1 cellular context compared by ENCODE assay signal in the genomic region with DNA sequence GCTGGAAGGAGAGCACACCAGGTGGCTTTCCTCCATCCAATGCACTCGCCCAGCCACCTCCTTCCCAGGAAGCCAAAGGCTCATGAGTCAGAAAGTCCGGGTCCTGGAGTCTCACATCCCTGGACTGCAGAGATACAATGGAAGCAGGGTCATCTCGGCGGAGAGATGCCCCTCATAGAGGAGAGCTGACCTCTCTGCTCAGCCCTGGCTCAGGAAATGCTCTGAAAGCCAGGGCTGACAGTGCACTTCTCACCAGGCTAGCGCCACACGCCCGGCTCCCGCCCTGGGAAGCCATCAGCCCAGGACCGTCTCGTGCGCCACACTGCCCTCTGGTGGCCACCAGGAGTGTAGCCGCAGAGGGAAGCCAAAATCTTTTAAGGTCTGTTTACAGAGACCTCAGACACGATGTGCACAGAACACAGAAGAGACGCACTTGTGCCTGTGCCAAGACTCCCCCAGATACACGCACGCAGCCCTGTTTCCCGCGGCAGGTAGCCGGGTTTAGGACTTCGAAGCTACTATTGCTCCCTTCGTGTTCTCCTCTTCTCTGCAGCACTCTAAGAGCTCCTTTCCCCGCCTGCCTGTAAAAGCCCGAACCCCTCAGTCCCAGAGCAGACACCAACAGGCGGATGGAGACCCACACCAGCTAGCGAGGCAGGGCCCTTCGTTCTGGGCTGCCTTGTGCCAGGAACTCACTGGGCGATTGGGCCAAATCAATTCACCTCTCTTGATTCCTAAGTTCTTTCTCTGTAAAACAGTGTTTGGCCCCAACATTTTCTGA.
TF ChIP-seq lines count a peak whose summit lies in the region.

No MANE protein-coding gene starts in this region.

TF ChIP-seq in GM23338, 12 proteins besides CTCF, POLR2A, EP300 and RAD21:
- TF ChIP-seq, protein P1, sequence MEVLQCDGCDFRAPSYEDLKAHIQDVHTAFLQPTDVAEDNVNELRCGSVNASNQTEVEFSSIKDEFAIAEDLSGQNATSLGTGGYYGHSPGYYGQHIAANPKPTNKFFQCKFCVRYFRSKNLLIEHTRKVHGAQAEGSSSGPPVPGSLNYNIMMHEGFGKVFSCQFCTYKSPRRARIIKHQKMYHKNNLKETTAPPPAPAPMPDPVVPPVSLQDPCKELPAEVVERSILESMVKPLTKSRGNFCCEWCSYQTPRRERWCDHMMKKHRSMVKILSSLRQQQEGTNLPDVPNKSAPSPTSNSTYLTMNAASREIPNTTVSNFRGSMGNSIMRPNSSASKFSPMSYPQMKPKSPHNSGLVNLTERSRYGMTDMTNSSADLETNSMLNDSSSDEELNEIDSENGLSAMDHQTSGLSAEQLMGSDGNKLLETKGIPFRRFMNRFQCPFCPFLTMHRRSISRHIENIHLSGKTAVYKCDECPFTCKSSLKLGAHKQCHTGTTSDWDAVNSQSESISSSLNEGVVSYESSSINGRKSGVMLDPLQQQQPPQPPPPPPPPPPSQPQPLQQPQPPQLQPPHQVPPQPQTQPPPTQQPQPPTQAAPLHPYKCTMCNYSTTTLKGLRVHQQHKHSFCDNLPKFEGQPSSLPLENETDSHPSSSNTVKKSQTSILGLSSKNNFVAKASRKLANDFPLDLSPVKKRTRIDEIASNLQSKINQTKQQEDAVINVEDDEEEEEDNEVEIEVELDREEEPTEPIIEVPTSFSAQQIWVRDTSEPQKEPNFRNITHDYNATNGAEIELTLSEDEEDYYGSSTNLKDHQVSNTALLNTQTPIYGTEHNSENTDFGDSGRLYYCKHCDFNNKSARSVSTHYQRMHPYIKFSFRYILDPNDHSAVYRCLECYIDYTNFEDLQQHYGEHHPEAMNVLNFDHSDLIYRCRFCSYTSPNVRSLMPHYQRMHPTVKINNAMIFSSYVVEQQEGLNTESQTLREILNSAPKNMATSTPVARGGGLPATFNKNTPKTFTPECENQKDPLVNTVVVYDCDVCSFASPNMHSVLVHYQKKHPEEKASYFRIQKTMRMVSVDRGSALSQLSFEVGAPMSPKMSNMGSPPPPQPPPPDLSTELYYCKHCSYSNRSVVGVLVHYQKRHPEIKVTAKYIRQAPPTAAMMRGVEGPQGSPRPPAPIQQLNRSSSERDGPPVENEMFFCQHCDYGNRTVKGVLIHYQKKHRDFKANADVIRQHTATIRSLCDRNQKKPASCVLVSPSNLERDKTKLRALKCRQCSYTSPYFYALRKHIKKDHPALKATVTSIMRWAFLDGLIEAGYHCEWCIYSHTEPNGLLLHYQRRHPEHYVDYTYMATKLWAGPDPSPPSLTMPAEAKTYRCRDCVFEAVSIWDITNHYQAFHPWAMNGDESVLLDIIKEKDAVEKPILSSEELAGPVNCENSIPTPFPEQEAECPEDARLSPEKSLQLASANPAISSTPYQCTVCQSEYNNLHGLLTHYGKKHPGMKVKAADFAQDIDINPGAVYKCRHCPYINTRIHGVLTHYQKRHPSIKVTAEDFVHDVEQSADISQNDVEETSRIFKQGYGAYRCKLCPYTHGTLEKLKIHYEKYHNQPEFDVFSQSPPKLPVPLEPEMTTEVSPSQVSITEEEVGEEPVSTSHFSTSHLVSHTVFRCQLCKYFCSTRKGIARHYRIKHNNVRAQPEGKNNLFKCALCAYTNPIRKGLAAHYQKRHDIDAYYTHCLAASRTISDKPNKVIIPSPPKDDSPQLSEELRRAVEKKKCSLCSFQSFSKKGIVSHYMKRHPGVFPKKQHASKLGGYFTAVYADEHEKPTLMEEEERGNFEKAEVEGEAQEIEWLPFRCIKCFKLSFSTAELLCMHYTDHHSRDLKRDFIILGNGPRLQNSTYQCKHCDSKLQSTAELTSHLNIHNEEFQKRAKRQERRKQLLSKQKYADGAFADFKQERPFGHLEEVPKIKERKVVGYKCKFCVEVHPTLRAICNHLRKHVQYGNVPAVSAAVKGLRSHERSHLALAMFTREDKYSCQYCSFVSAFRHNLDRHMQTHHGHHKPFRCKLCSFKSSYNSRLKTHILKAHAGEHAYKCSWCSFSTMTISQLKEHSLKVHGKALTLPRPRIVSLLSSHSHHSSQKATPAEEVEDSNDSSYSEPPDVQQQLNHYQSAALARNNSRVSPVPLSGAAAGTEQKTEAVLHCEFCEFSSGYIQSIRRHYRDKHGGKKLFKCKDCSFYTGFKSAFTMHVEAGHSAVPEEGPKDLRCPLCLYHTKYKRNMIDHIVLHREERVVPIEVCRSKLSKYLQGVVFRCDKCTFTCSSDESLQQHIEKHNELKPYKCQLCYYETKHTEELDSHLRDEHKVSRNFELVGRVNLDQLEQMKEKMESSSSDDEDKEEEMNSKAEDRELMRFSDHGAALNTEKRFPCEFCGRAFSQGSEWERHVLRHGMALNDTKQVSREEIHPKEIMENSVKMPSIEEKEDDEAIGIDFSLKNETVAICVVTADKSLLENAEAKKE (CRISPR knock-in tag; IDR thresholded peaks at IDR 0.05) = peak; percentile 24; the same call in 1 of the 2 replicates
- TF ChIP-seq CREB1 (CRISPR knock-in tag; IDR thresholded peaks at IDR 0.05; ENCODE audit: low read depth) (0 out of 2 replicates have a peak, but pooled peaks have one; percentile 17), JUNB (IDR thresholded peaks at IDR 0.05; ENCODE audit: unreplicated experiment) (no peak), ETS1 (IDR thresholded peaks at IDR 0.05) (no peak)
